8 cellular contexts compared by ENCODE assay signal in the genomic region with DNA sequence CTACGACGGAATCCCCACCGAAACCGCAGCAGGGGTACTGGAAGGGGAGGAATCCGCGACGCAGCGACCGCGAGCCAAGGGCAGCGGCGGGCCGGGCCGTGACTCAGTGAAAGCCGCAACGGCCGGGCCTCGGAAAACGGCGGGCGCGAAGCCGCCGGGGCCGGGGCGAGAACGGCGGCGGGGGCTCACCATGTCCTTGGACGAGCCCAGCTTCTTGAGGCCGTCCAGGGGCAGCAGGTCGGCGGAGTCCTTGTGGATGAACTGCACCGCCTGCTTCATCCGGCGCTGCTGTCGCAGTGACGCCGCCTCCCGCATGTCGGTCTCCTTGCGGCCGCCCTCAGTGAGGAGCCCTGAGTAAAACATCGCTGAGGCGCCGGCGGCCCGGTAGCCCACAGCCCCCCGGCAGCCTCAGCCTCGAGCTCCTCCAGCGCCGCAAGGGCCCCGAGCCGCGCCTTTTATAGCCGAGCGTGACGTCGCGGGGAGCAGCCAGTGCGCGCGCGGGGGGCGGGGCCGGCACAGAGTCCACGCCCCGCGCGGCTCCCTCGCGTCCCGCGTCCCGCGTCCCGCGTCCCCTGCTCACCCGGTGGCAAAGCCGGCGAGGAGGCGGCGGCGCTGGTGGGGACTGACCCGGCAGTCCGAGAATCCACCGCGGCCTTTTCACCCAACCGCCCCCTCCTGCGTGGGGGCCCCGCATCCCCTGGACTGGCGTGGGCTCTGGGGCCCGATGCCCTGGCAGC. TPM values are rescaled to one million over a fixed set of nuclear protein-coding genes. Genes with fewer than 3 reads are reported as not detected.
DNase-seq lines count a peak whose midpoint lies in the region; ATAC-seq and TF ChIP-seq lines count a peak whose summit lies in the region.

NRIP3 (minus strand) TSS at position 429 of the 737 bp plus-strand sequence; CDS start at position 363, 66 bp downstream.

- H3K36me3 Mint-ChIP-seq in activated T-helper 1 cell treated with anti-CD3 and anti-CD28 coated beads, Interleukin-12 subunit alpha, Interleukin-12 subunit beta, Interleukin-2, Interleukin-4 antibody, amounts not matched to agents 30 ng/mL and 10 ng/mL and 1 ng/mL, durations not matched to agents 14 hours and 24 hours and 36 hours (ENCODE audit: low read depth): peaks cover 1% of the 10 kb centered on the region
- H3K36me3 Mint-ChIP-seq in naive B cell: peaks cover 0 to 8% of the 10 kb centered on the region in 2 donors

- H3K9me2 ChIP-seq in OCI-LY1 (ENCODE audit: low read depth, low read length) (no peaks in the 10 kb centered on the region), Karpas-422 (replicated peaks; ENCODE audit: insufficient read depth, low read length) (no peaks in the 10 kb centered on the region)

- no peaks in the 10 kb centered on the region for H4K20me1 ChIP-seq in OCI-LY1 (ENCODE audit: insufficient read depth, low read length)
- no peaks in the 10 kb centered on the region for H4K20me1 ChIP-seq in Karpas-422 (ENCODE audit: insufficient read depth, low read depth, low read length)

- H3K27ac ChIP-seq in OCI-LY1 (ENCODE audit: low read depth, low read length, poor library complexity, severe bottlenecking): no peak within 1 kb of the TSS
- H3K27ac ChIP-seq in Karpas-422 (ENCODE audit: low read length): no peak within 1 kb of the TSS

- no peaks in the 10 kb centered on the region for H3K9me3 ChIP-seq in OCI-LY1 (ENCODE audit: low read length)
- no peaks in the 10 kb centered on the region for H3K9me3 ChIP-seq in Karpas-422 (ENCODE audit: low read length)

- peak within 1 kb of the TSS; percentile 76 for H3K27ac Mint-ChIP-seq in activated T-helper 1 cell treated with anti-CD3 and anti-CD28 coated beads, Interleukin-12 subunit alpha, Interleukin-12 subunit beta, Interleukin-2, Interleukin-4 antibody, amounts not matched to agents 30 ng/mL and 10 ng/mL and 1 ng/mL, durations not matched to agents 14 hours and 24 hours and 36 hours
- peak within 1 kb of the TSS in 4 of 6 donors; percentile 39 to 89 (median 48) for H3K27ac Mint-ChIP-seq in naive B cell

- intact Hi-C loops in activated T-helper 1 cell treated with anti-CD3 and anti-CD28 coated beads, Interleukin-12 subunit alpha, Interleukin-12 subunit beta, Interleukin-2, Interleukin-4 antibody, amounts not matched to agents 30 ng/mL and 10 ng/mL and 1 ng/mL, durations not matched to agents 14 hours and 24 hours and 36 hours (cut with micrococcal nuclease): loop anchor here (1.0 to 10.0 kb wide), 10 partner anchors 57 to 1291 kb away; partner anchors contain the start of genes IPO7, RPL27A, SBF2 and TRIM66

- H3K36me3 ChIP-seq in OCI-LY1 (ENCODE audit: insufficient read depth, low read length) (no peaks in the 10 kb centered on the region), Karpas-422 (ENCODE audit: insufficient read depth, low read length) (no peaks in the 10 kb centered on the region)

- H3K4me3 ChIP-seq in OCI-LY1 (ENCODE audit: low read depth, low read length, poor library complexity, severe bottlenecking): peak within 1 kb of the TSS; percentile 40
- no peak within 1 kb of the TSS for H3K4me3 ChIP-seq in Karpas-422 (ENCODE audit: low read length)

- H3K9me3 Mint-ChIP-seq in activated T-helper 1 cell treated with anti-CD3 and anti-CD28 coated beads, Interleukin-12 subunit alpha, Interleukin-12 subunit beta, Interleukin-2, Interleukin-4 antibody, amounts not matched to agents 30 ng/mL and 10 ng/mL and 1 ng/mL, durations not matched to agents 14 hours and 24 hours and 36 hours: no peaks in the 10 kb centered on the region
- peaks cover 0 to 4% (median 0%) of the 10 kb centered on the region in 7 donors for H3K9me3 Mint-ChIP-seq in naive B cell

- H3K79me2 ChIP-seq in OCI-LY1 (ENCODE audit: insufficient read depth, low read length): no peaks in the 10 kb centered on the region
- no peaks in the 10 kb centered on the region for H3K79me2 ChIP-seq in Karpas-422 (ENCODE audit: low read length)

- H3K4me2 ChIP-seq in OCI-LY1 (ENCODE audit: low read length) (peak within 1 kb of the TSS; percentile 26), Karpas-422 (ENCODE audit: low read depth, low read length, poor library complexity, severe bottlenecking) (no peak within 1 kb of the TSS)

- peaks cover 31% of the 10 kb centered on the region for H3K4me1 Mint-ChIP-seq in activated T-helper 1 cell treated with anti-CD3 and anti-CD28 coated beads, Interleukin-12 subunit alpha, Interleukin-12 subunit beta, Interleukin-2, Interleukin-4 antibody, amounts not matched to agents 30 ng/mL and 10 ng/mL and 1 ng/mL, durations not matched to agents 14 hours and 24 hours and 36 hours (ENCODE audit: low read depth)
- peaks cover 8 to 16% (median 12%) of the 10 kb centered on the region in 3 donors for H3K4me1 Mint-ChIP-seq in naive B cell

- no peak for TF ChIP-seq CTCF in OCI-LY1 (IDR thresholded peaks at IDR 0.05; ENCODE audit: low read length)

- peak within 1 kb of the TSS; percentile 83 for H3K4me3 Mint-ChIP-seq in activated T-helper 1 cell treated with anti-CD3 and anti-CD28 coated beads, Interleukin-12 subunit alpha, Interleukin-12 subunit beta, Interleukin-2, Interleukin-4 antibody, amounts not matched to agents 30 ng/mL and 10 ng/mL and 1 ng/mL, durations not matched to agents 14 hours and 24 hours and 36 hours
- H3K4me3 Mint-ChIP-seq in naive B cell: peak within 1 kb of the TSS; percentile 80 to 93 (median 85)

- ATAC-seq in HG02798 (IDR thresholded peaks at IDR 0.05; ENCODE audit: poor library complexity, unreplicated experiment): peak; percentile 74
- peak; percentile 89 to 90 for ATAC-seq in naive B cell (ENCODE audit: low read depth in 2 of 2)

- H3K4me1 ChIP-seq in OCI-LY1 (ENCODE audit: insufficient read depth, low read length, severe bottlenecking) (no peaks in the 10 kb centered on the region), Karpas-422 (ENCODE audit: low read length) (no peaks in the 10 kb centered on the region; the same call in 1 of the 2 replicates)

- H3F3A ChIP-seq in OCI-LY1 (ENCODE audit: insufficient read depth, low read length): no peaks in the 10 kb centered on the region

- peaks cover 36% of the 10 kb centered on the region for H3K27me3 Mint-ChIP-seq in activated T-helper 1 cell treated with anti-CD3 and anti-CD28 coated beads, Interleukin-12 subunit alpha, Interleukin-12 subunit beta, Interleukin-2, Interleukin-4 antibody, amounts not matched to agents 30 ng/mL and 10 ng/mL and 1 ng/mL, durations not matched to agents 14 hours and 24 hours and 36 hours (ENCODE audit: insufficient read depth)
- H3K27me3 Mint-ChIP-seq in naive B cell: peaks cover 37 to 71% (median 57%) of the 10 kb centered on the region in 3 donors

- peak; percentile 92 for DNase-seq in COLO668 (lab: John Stamatoyannopoulos, UW; ENCODE audit: unreplicated experiment)
- peak; percentile 73 for DNase-seq in activated T-helper 1 cell treated with anti-CD3 and anti-CD28 coated beads, Interleukin-12 subunit alpha, Interleukin-12 subunit beta, Interleukin-2, Interleukin-4 antibody, amounts not matched to agents 30 ng/mL and 10 ng/mL and 1 ng/mL, durations not matched to agents 14 hours and 24 hours and 36 hours (ENCODE audit: low spot score)
- DNase-seq in fibroblast of gingiva (ENCODE audit: low read depth): peak; percentile 24
- DNase-seq in naive B cell: peak; percentile 72
- peak; percentile 35 for DNase-seq in stimulated activated CD8-positive, alpha-beta memory T cell treated with anti-CD3 and anti-CD28 coated beads, Interleukin-7, amount 100 ng/mL, for 24 hours (ENCODE audit: low read depth)
- DNase-seq in Karpas-422: no peak

- no peak within 1 kb of the TSS for H2AFZ ChIP-seq in OCI-LY1 (ENCODE audit: low read length)
- H2AFZ ChIP-seq in Karpas-422 (ENCODE audit: low read length): no peak within 1 kb of the TSS

- H3K9ac ChIP-seq in OCI-LY1 (ENCODE audit: low read length) (no peak within 1 kb of the TSS), Karpas-422 (ENCODE audit: low read length) (no peak within 1 kb of the TSS)

- H3K27me3 ChIP-seq in OCI-LY1 (ENCODE audit: insufficient read depth, low read length): peaks cover 9% of the 10 kb centered on the region; the same call in 1 of the 2 replicates
- H3K27me3 ChIP-seq in Karpas-422 (ENCODE audit: low read length): no peaks in the 10 kb centered on the region

RNA-seq across cellular contexts. Expression of gene NRIP3, which starts in this region (rescaled TPM):
- total RNA-seq in activated T-helper 1 cell treated with anti-CD3 and anti-CD28 coated beads, Interleukin-12 subunit alpha, Interleukin-12 subunit beta, Interleukin-2, Interleukin-4 antibody, amounts not matched to agents 30 ng/mL and 10 ng/mL and 1 ng/mL, durations not matched to agents 14 hours and 24 hours and 36 hours: 4.4 and 4.8 TPM in 2 replicates
- polyA plus RNA-seq in naive B cell (ENCODE audit: low read depth in 6 of 6): under 1 TPM in 3 of 6 donors, not detected in 3; 0.20 to 0.54 (median 0.40) TPM
- total RNA-seq in Karpas-422 (2014; rRNA removed; shearing (Covaris generic); ENCODE audit: low replicate concordance): not detected in 2 replicates

Comparison
In these comparisons a context has a peak if more than half of its experiments do, and no peak if none do; other contexts are left out.
1. Peak in DNase-seq and ATAC-seq in naive B cell; RNA of the gene not detected or under 1 TPM.